ENCODE assay signal across 8 cellular contexts in the genomic region with DNA sequence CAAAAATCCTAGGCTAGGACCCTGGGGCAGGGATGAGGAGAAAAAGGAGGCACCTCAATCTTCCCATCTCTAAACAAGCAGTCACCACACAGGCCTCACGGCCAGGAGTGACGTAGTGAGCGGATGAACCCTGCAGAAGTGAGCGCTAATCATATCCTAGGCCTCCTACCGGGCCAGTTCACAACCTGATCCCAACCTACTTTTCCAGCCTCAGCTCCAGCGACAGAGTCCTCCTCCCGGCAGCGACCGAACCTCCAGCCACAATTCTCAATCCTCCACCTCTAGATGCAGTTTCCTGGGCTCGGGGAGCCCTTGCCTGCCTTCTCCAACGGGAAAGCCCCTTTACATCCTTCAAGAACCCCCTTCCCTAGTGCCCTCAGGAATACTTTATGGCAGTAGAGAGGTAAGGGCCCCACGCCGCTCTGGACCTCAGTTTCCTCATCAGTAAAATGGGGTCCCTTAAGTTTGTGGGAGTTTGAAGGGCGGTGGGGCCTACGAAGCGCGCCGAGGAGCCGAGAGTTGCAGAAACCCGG. TPM values are rescaled to one million over a fixed set of nuclear protein-coding genes. Genes with fewer than 3 reads are reported as not detected.
DNase-seq lines count a peak whose midpoint lies in the region; ATAC-seq and TF ChIP-seq lines count a peak whose summit lies in the region.

No MANE protein-coding gene starts in this region.

- no peak for ATAC-seq in activated CD4-positive, CD25-positive, alpha-beta regulatory T cell treated with anti-CD3 and anti-CD28 coated beads, Interleukin-2, amount 50 U/mL, for 24 hours
- no peak for ATAC-seq in HG02623 (IDR thresholded peaks at IDR 0.05; ENCODE audit: unreplicated experiment)

- TF ChIP-seq CTCF in HL-60 (IDR thresholded peaks at IDR 0.05; ENCODE audit: insufficient read depth, low read length) (no peak), esophagus squamous epithelium (IDR thresholded peaks at IDR 0.05) (peak in 1 of 6 experiments; percentile 12), neutrophil (IDR thresholded peaks at IDR 0.05) (no peak)

- H3K4me3 ChIP-seq in HL-60 (replicated peaks; ENCODE audit: insufficient read depth, low read length) (peak overlapping the region; percentile 94), esophagus squamous epithelium (peak overlapping the region; percentile 92 to 97 (median 96)), neutrophil (ENCODE audit: low read depth in 1 of 2, low read length in 1 of 2) (peak overlapping the region; percentile 98)

- 0 to 5% methylated on average over 3 to 11 of the region's 20 CpGs for WGBS in esophagus squamous epithelium, 2 donors

- H3K36me3 ChIP-seq in esophagus squamous epithelium (peaks cover 12 to 17% (median 12%) of the 10 kb centered on the region in 3 donors), neutrophil (peaks cover 16% of the 10 kb centered on the region)

- no peak for TF ChIP-seq POLR2A in esophagus squamous epithelium (IDR thresholded peaks at IDR 0.05)

- H3K27me3 ChIP-seq in HL-60 (ENCODE audit: insufficient read depth, poor library complexity, severe bottlenecking): no peaks in the 10 kb centered on the region
- H3K27me3 ChIP-seq in esophagus squamous epithelium: no peaks in the 10 kb centered on the region
- H3K27me3 ChIP-seq in neutrophil: no peaks in the 10 kb centered on the region

- DNase-seq in EL (peak; percentile 47), HL-60 (ENCODE audit: low read depth in 1 of 2, low spot score in 1 of 2) (peak; percentile 63 to 68), UCSD-AML1 (lab: John Stamatoyannopoulos, UW; ENCODE audit: unreplicated experiment) (peak; percentile 58), esophagus squamous epithelium (lab: John Stamatoyannopoulos, UW) (no peak), glomerular visceral epithelial cell (ENCODE audit: extremely low spot score) (no peak)

- H3K27ac ChIP-seq in HL-60 (replicated peaks) (peak overlapping the region; percentile 88), esophagus squamous epithelium (peak overlapping the region; percentile 95 to 99 (median 96)), neutrophil (peak overlapping the region; percentile 95)

- H3K4me1 ChIP-seq in esophagus squamous epithelium (peaks cover 15 to 48% (median 23%) of the 10 kb centered on the region in 3 donors), neutrophil (ENCODE audit: control insufficient read depth in 1 of 2, insufficient read depth in 1 of 2, low read depth in 1 of 2, low read length in 1 of 2) (peaks cover 26 to 30% of the 10 kb centered on the region in 2 experiments)

- intact Hi-C loops in esophagus squamous epithelium (cut with DNase I): no loop called here

- H3K9me3 ChIP-seq in esophagus squamous epithelium: no peaks in the 10 kb centered on the region
- H3K9me3 ChIP-seq in neutrophil: no peaks in the 10 kb centered on the region

RNA-seq across cellular contexts. Expression of a gene that starts 1.4 kb away (rescaled TPM):
- 10 to 100 TPM in 2 of 4 donors, 1 to 10 TPM in 2; 8.6 to 14.9 (median 10.7) TPM for total RNA-seq in esophagus squamous epithelium

RNA-seq across cellular contexts. Expression of a gene that starts 1.6 kb away (rescaled TPM):
- total RNA-seq in esophagus squamous epithelium: 10 to 100 TPM in 2 of 4 donors, 1 to 10 TPM in 2; 6.5 to 13.4 (median 10.0) TPM

RNA-seq across cellular contexts. Expression of a gene that starts 16.1 kb away (rescaled TPM):
- 1 to 10 TPM in 3 of 4 donors, under 1 TPM in 1; 0.41 to 1.3 (median 1.1) TPM for total RNA-seq in esophagus squamous epithelium

RNA-seq across cellular contexts. Expression of a gene that starts 22.0 kb away (rescaled TPM):
- total RNA-seq in esophagus squamous epithelium: 10 to 100 TPM; 27.6 to 56.6 (median 44.0) TPM

RNA-seq across cellular contexts. Expression of a gene that starts 35.6 kb away (rescaled TPM):
- 10 to 100 TPM; 26.6 to 39.8 (median 33.5) TPM for total RNA-seq in esophagus squamous epithelium

Comparison
In these comparisons a context has a peak if more than half of its experiments do, and no peak if none do; other contexts are left out.
1. DNase-seq: peak in EL (single experiment), HL-60 (2 of 2) and UCSD-AML1 (single experiment); none in esophagus squamous epithelium (single experiment) and glomerular visceral epithelial cell (single experiment).
2. Peak in every context shown above with its lines, with median percentiles within 50 percentile points of each other: H3K27ac ChIP-seq and H3K4me3 ChIP-seq.